Comparison of ENCODE assay signal across 9 cellular contexts in genomic region chr1:205488074-205488723, GRCh38. TPM values are rescaled to one million over a fixed set of nuclear protein-coding genes. Genes with fewer than 3 reads are reported as not detected.
A peak's percentile ranks its signal among the peaks of the same experiment; 100 is the strongest.
DNase-seq lines count a peak whose midpoint lies in the region; ATAC-seq and TF ChIP-seq lines count a peak whose summit lies in the region.
"Had no signal": no experiment of that assay in that cellular context is flagged by ENCODE, and none has a peak within 500 bp of the region (broad histone marks: within the 10 kb centered on the region; RNA-seq: fewer than 3 reads in every experiment).

No MANE protein-coding gene starts in this region.

- H3K27me3 ChIP-seq in esophagus squamous epithelium = peaks cover 0 to 98% (median 0%) of the 10 kb centered on the region in 4 donors

- peaks cover 26% of the 10 kb centered on the region for H3K27me3 Mint-ChIP-seq in activated CD8-positive, alpha-beta memory T cell treated with anti-CD3 and anti-CD28 coated beads, Interleukin-2, amount 10 ng/mL, durations not matched to agents 7 days and 5 days
- peaks cover 43 to 76% (median 58%) of the 10 kb centered on the region in 3 donors for H3K27me3 Mint-ChIP-seq in naive B cell

- H3K27ac ChIP-seq in esophagus squamous epithelium = no peak overlapping the region
- H3K27ac ChIP-seq: SJSA1 had no signal

- 30% methylated on average over 9 of the region's 9 CpGs for WGBS in esophagus squamous epithelium, 2 donors

- peaks cover 29% of the 10 kb centered on the region for H3K4me1 Mint-ChIP-seq in activated CD8-positive, alpha-beta memory T cell treated with anti-CD3 and anti-CD28 coated beads, Interleukin-2, amount 10 ng/mL, durations not matched to agents 7 days and 5 days
- peaks cover 7 to 17% (median 16%) of the 10 kb centered on the region in 3 donors for H3K4me1 Mint-ChIP-seq in naive B cell

- DNase-seq in DMS114 treated with DMSO at 0.1 percent for 48 hours (lab: John Stamatoyannopoulos, UW; ENCODE audit: unreplicated experiment) (peak; percentile 64), NCI-H748 (lab: John Stamatoyannopoulos, UW; ENCODE audit: unreplicated experiment) (peak; percentile 56), esophagus squamous epithelium (lab: John Stamatoyannopoulos, UW) (no peak), naive B cell (peak; percentile 52)
- DNase-seq in activated CD8-positive, alpha-beta memory T cell treated with anti-CD3 and anti-CD28 coated beads, Interleukin-2, amount 10 ng/mL, durations not matched to agents 7 days and 5 days = peak; percentile 67
- DNase-seq in activated CD4-positive, CD25-positive, alpha-beta regulatory T cell (lab: John Stamatoyannopoulos, UW) = no peak

- H3K27ac Mint-ChIP-seq in activated CD8-positive, alpha-beta memory T cell treated with anti-CD3 and anti-CD28 coated beads, Interleukin-2, amount 10 ng/mL, durations not matched to agents 7 days and 5 days = no peak overlapping the region
- peak overlapping the region in 1 of 6 donors; percentile 10 for H3K27ac Mint-ChIP-seq in naive B cell

- no peak overlapping the region for H3K4me3 Mint-ChIP-seq in activated CD8-positive, alpha-beta memory T cell treated with anti-CD3 and anti-CD28 coated beads, Interleukin-2, amount 10 ng/mL, durations not matched to agents 7 days and 5 days
- no peak overlapping the region for H3K4me3 Mint-ChIP-seq in naive B cell

- H3K9me3 Mint-ChIP-seq in activated CD8-positive, alpha-beta memory T cell treated with anti-CD3 and anti-CD28 coated beads, Interleukin-2, amount 10 ng/mL, durations not matched to agents 7 days and 5 days (ENCODE audit: low read depth) = no peaks in the 10 kb centered on the region
- no peaks in the 10 kb centered on the region for H3K9me3 Mint-ChIP-seq in naive B cell

- no peaks in the 10 kb centered on the region for H3K36me3 ChIP-seq in esophagus squamous epithelium
- H3K36me3 ChIP-seq: SJSA1 had no signal

- no peak overlapping the region for H3K4me3 ChIP-seq in esophagus squamous epithelium
- H3K4me3 ChIP-seq: SJSA1 had no signal

- intact Hi-C loops in esophagus squamous epithelium (cut with DNase I) = loop anchor here (5.0 to 10.0 kb wide), 3 partner anchors 39 to 133 kb away; partner anchors contain the start of gene KLHDC8A

- no peaks in the 10 kb centered on the region for H3K9me3 ChIP-seq in esophagus squamous epithelium
- H3K9me3 ChIP-seq: SJSA1 had no signal

- TF ChIP-seq CTCF in esophagus squamous epithelium (IDR thresholded peaks at IDR 0.05) = peak in 5 of 6 experiments; percentile 57 to 77 (median 67)

- ATAC-seq in HG03442 (IDR thresholded peaks at IDR 0.05; ENCODE audit: unreplicated experiment) = peak; percentile 54
- ATAC-seq in activated CD8-positive, alpha-beta memory T cell treated with anti-CD3 and anti-CD28 coated beads, Interleukin-2, amount 10 ng/mL, durations not matched to agents 7 days and 5 days = peak; percentile 77
- ATAC-seq in naive B cell (ENCODE audit: low read depth in 2 of 2) = peak; percentile 72 to 73
- ATAC-seq in HG03045 (IDR thresholded peaks at IDR 0.05; ENCODE audit: unreplicated experiment) = no peak

- no peak for TF ChIP-seq POLR2A in esophagus squamous epithelium (IDR thresholded peaks at IDR 0.05)

- CTCF ChIA-PET in activated CD8-positive, alpha-beta memory T cell treated with anti-CD3 and anti-CD28 coated beads, Interleukin-2, amount 10 ng/mL, durations not matched to agents 7 days and 5 days (lab: Charles Lee) = interaction anchor here (0.8 to 11.0 kb wide), 33 partner anchors 9 to 232 kb away, joined by 3 to 252 read pairs (median 6); partner anchors contain the start of genes BLACAT1, CDK18 and LEMD1

- peaks cover 7 to 29% (median 17%) of the 10 kb centered on the region in 3 donors for H3K4me1 ChIP-seq in esophagus squamous epithelium
- H3K4me1 ChIP-seq: SJSA1 had no signal

- H3K36me3 Mint-ChIP-seq in activated CD8-positive, alpha-beta memory T cell treated with anti-CD3 and anti-CD28 coated beads, Interleukin-2, amount 10 ng/mL, durations not matched to agents 7 days and 5 days = no peaks in the 10 kb centered on the region
- no peaks in the 10 kb centered on the region for H3K36me3 Mint-ChIP-seq in naive B cell

RNA-seq across cellular contexts. Expression of gene CDK18, which starts 16.3 kb away (rescaled TPM):
- total RNA-seq in activated CD8-positive, alpha-beta memory T cell treated with anti-CD3 and anti-CD28 coated beads, Interleukin-2, amount 10 ng/mL, durations not matched to agents 7 days and 5 days = 1 to 10 TPM; 4.0 to 5.2 TPM
- 10 to 100 TPM in 1 of 4 donors, 1 to 10 TPM in 3; 2.5 to 10.7 (median 6.3) TPM for total RNA-seq in esophagus squamous epithelium
- 1 to 10 TPM in 1 of 6 donors, under 1 TPM in 3, not detected in 2; 0.40 to 1.4 (median 0.50) TPM for polyA plus RNA-seq in naive B cell (ENCODE audit: low read depth in 6 of 6)

RNA-seq across cellular contexts. Expression of gene BLACAT1, which starts 32.4 kb away (rescaled TPM):
- total RNA-seq in activated CD8-positive, alpha-beta memory T cell treated with anti-CD3 and anti-CD28 coated beads, Interleukin-2, amount 10 ng/mL, durations not matched to agents 7 days and 5 days = under 1 TPM; 0.19 to 0.47 TPM
- total RNA-seq in esophagus squamous epithelium = 1 to 10 TPM in 2 of 4 donors, under 1 TPM in 2; 0.29 to 2.3 (median 0.99) TPM
- polyA plus RNA-seq in naive B cell (ENCODE audit: low read depth in 6 of 6) = not detected
- total RNA-seq: SJSA1 had no signal

Comparison
In these comparisons a context has a peak if more than half of its experiments do, and no peak if none do; other contexts are left out.
1. DNase-seq: peak in DMS114 treated with DMSO at 0.1 percent for 48 hours (single experiment), NCI-H748 (single experiment), activated CD8-positive, alpha-beta memory T cell treated with anti-CD3 and anti-CD28 coated beads, Interleukin-2, amount 10 ng/mL, durations not matched to agents 7 days and 5 days (single experiment) and naive B cell (single experiment); none in esophagus squamous epithelium (single experiment) and activated CD4-positive, CD25-positive, alpha-beta regulatory T cell (0 of 4).